23 cellular contexts compared by ENCODE assay signal in the genomic region with DNA sequence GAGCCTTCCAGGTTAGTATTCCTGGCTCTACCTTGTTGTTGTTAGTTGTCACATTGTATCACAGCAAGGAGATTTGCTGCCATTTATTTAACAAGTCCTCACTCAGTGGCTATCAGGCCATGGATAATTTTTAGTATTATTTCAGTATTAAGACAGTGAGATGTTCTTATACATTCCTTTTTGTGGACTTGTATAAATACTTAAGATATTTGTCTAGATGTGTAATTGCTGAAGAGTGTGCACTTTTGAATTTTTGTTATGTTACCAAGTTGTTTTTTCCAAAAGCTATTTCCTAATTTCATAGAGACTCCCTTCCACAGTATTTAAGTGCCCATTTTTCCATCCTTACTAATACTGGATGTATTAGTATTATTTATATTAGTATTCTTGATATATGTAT.
"Had no signal": no experiment of that assay in that cellular context is flagged by ENCODE, and none has a peak within 500 bp of the region (broad histone marks: within the 10 kb centered on the region; RNA-seq: fewer than 3 reads in every experiment).

No MANE protein-coding gene starts in this region.

- H3K9me3 Mint-ChIP-seq: activated CD4-positive, alpha-beta memory T cell treated with anti-CD3 and anti-CD28 coated beads, Interleukin-2, amount 10 ng/mL, durations not matched to agents 7 days and 5 days; activated CD4-positive, alpha-beta T cell treated with anti-CD3 and anti-CD28 coated beads, Interleukin-2, amount 10 ng/mL, durations not matched to agents 24 days and 14 days; activated naive CD4-positive, alpha-beta T cell treated with anti-CD3 and anti-CD28 coated beads for 36 hours; activated naive CD8-positive, alpha-beta T cell treated with anti-CD3 and anti-CD28 coated beads, Interleukin-2, amount 10 ng/mL, durations not matched to agents 7 days and 5 days; activated T-cell treated with anti-CD3 and anti-CD28 coated beads, Interleukin-2, amount 50 U/mL, for 72 hours; dendritic cell treated with granulocyte-macrophage colony-stimulating factor and Interleukin-4, amounts not matched to agents 40 ng/mL and 50 ng/mL, for 4 days; memory B cell; nephron progenitor cell; stimulated activated effector memory CD8-positive, alpha-beta T cell treated with anti-CD3 and anti-CD28 coated beads, Interleukin-12 subunit alpha, Interleukin-12 subunit beta, amount 100 ng/mL, for 72 hours; stimulated activated naive CD8-positive, alpha-beta T cell treated with anti-CD3 and anti-CD28 coated beads, Interleukin-15, amount 100 ng/mL, for 72 hours had no signal

- ATAC-seq: activated CD4-positive, CD25-positive, alpha-beta regulatory T cell treated with anti-CD3 and anti-CD28 coated beads, Interleukin-2, amount 50 U/mL, for 24 hours; activated T-cell treated with anti-CD3 and anti-CD28 coated beads, Interleukin-2, amount 50 U/mL, for 72 hours; gastrocnemius medialis; left cardiac atrium; stimulated activated effector memory CD8-positive, alpha-beta T cell treated with anti-CD3 and anti-CD28 coated beads, Interleukin-12 subunit alpha, Interleukin-12 subunit beta, amount 100 ng/mL, for 72 hours; stimulated activated naive CD8-positive, alpha-beta T cell treated with anti-CD3 and anti-CD28 coated beads, Interleukin-15, amount 100 ng/mL, for 72 hours had no signal

- DNase-seq: activated CD4-positive, alpha-beta memory T cell treated with anti-CD3 and anti-CD28 coated beads, Interleukin-2, amount 10 ng/mL, durations not matched to agents 7 days and 5 days; activated CD4-positive, alpha-beta T cell treated with anti-CD3 and anti-CD28 coated beads, Interleukin-2, amount 10 ng/mL, durations not matched to agents 24 days and 14 days; activated effector memory CD4-positive, alpha-beta T cell treated with Interleukin-2 at 50 U/mL for 16 hours; activated naive CD4-positive, alpha-beta T cell treated with anti-CD3 and anti-CD28 coated beads for 36 hours; activated naive CD8-positive, alpha-beta T cell treated with anti-CD3 and anti-CD28 coated beads, Interleukin-2, amount 10 ng/mL, durations not matched to agents 7 days and 5 days; activated T-cell treated with anti-CD3 and anti-CD28 coated beads, Interleukin-2, amount 50 U/mL, for 72 hours; cerebellar nuclear complex; effector CD8-positive, alpha-beta T cell; gastrocnemius medialis; hippocampal formation; left cardiac atrium; mucosa of descending colon; nephron progenitor cell; pancreas; psoas muscle; stimulated activated CD4-positive, alpha-beta T cell treated with anti-CD3 and anti-CD28 coated beads, Interleukin-1b, Interleukin-23, amount 100 ng/mL, for 48 hours; stimulated activated naive CD8-positive, alpha-beta T cell treated with anti-CD3 and anti-CD28 coated beads, Interleukin-15, amount 100 ng/mL, for 72 hours; T-helper 2 cell; transverse colon had no signal

- H3K4me3 Mint-ChIP-seq: activated CD4-positive, alpha-beta memory T cell treated with anti-CD3 and anti-CD28 coated beads, Interleukin-2, amount 10 ng/mL, durations not matched to agents 7 days and 5 days; activated CD4-positive, alpha-beta T cell treated with anti-CD3 and anti-CD28 coated beads, Interleukin-2, amount 10 ng/mL, durations not matched to agents 24 days and 14 days; activated naive CD4-positive, alpha-beta T cell treated with anti-CD3 and anti-CD28 coated beads for 36 hours; activated naive CD8-positive, alpha-beta T cell treated with anti-CD3 and anti-CD28 coated beads, Interleukin-2, amount 10 ng/mL, durations not matched to agents 7 days and 5 days; activated T-cell treated with anti-CD3 and anti-CD28 coated beads, Interleukin-2, amount 50 U/mL, for 72 hours; dendritic cell treated with granulocyte-macrophage colony-stimulating factor and Interleukin-4, amounts not matched to agents 40 ng/mL and 50 ng/mL, for 4 days; memory B cell; nephron progenitor cell; stimulated activated effector memory CD8-positive, alpha-beta T cell treated with anti-CD3 and anti-CD28 coated beads, Interleukin-12 subunit alpha, Interleukin-12 subunit beta, amount 100 ng/mL, for 72 hours; stimulated activated naive CD8-positive, alpha-beta T cell treated with anti-CD3 and anti-CD28 coated beads, Interleukin-15, amount 100 ng/mL, for 72 hours had no signal

- H3K27me3 Mint-ChIP-seq: activated CD4-positive, alpha-beta memory T cell treated with anti-CD3 and anti-CD28 coated beads, Interleukin-2, amount 10 ng/mL, durations not matched to agents 7 days and 5 days; activated CD4-positive, alpha-beta T cell treated with anti-CD3 and anti-CD28 coated beads, Interleukin-2, amount 10 ng/mL, durations not matched to agents 24 days and 14 days; activated naive CD8-positive, alpha-beta T cell treated with anti-CD3 and anti-CD28 coated beads, Interleukin-2, amount 10 ng/mL, durations not matched to agents 7 days and 5 days; dendritic cell treated with granulocyte-macrophage colony-stimulating factor and Interleukin-4, amounts not matched to agents 40 ng/mL and 50 ng/mL, for 4 days; memory B cell; stimulated activated naive CD8-positive, alpha-beta T cell treated with anti-CD3 and anti-CD28 coated beads, Interleukin-15, amount 100 ng/mL, for 72 hours had no signal

- H3K27ac Mint-ChIP-seq: activated CD4-positive, alpha-beta memory T cell treated with anti-CD3 and anti-CD28 coated beads, Interleukin-2, amount 10 ng/mL, durations not matched to agents 7 days and 5 days; activated CD4-positive, alpha-beta T cell treated with anti-CD3 and anti-CD28 coated beads, Interleukin-2, amount 10 ng/mL, durations not matched to agents 24 days and 14 days; activated naive CD4-positive, alpha-beta T cell treated with anti-CD3 and anti-CD28 coated beads for 36 hours; activated naive CD8-positive, alpha-beta T cell treated with anti-CD3 and anti-CD28 coated beads, Interleukin-2, amount 10 ng/mL, durations not matched to agents 7 days and 5 days; activated T-cell treated with anti-CD3 and anti-CD28 coated beads, Interleukin-2, amount 50 U/mL, for 72 hours; dendritic cell treated with granulocyte-macrophage colony-stimulating factor and Interleukin-4, amounts not matched to agents 40 ng/mL and 50 ng/mL, for 4 days; memory B cell; nephron progenitor cell; stimulated activated effector memory CD8-positive, alpha-beta T cell treated with anti-CD3 and anti-CD28 coated beads, Interleukin-12 subunit alpha, Interleukin-12 subunit beta, amount 100 ng/mL, for 72 hours; stimulated activated naive CD8-positive, alpha-beta T cell treated with anti-CD3 and anti-CD28 coated beads, Interleukin-15, amount 100 ng/mL, for 72 hours had no signal

- H3K4me1 Mint-ChIP-seq: activated CD4-positive, alpha-beta memory T cell treated with anti-CD3 and anti-CD28 coated beads, Interleukin-2, amount 10 ng/mL, durations not matched to agents 7 days and 5 days; activated CD4-positive, alpha-beta T cell treated with anti-CD3 and anti-CD28 coated beads, Interleukin-2, amount 10 ng/mL, durations not matched to agents 24 days and 14 days; activated naive CD8-positive, alpha-beta T cell treated with anti-CD3 and anti-CD28 coated beads, Interleukin-2, amount 10 ng/mL, durations not matched to agents 7 days and 5 days; memory B cell; nephron progenitor cell; stimulated activated effector memory CD8-positive, alpha-beta T cell treated with anti-CD3 and anti-CD28 coated beads, Interleukin-12 subunit alpha, Interleukin-12 subunit beta, amount 100 ng/mL, for 72 hours; stimulated activated naive CD8-positive, alpha-beta T cell treated with anti-CD3 and anti-CD28 coated beads, Interleukin-15, amount 100 ng/mL, for 72 hours had no signal
